ENCODE assay signal across 22 cellular contexts in genomic region chr6:26059901-26060300, GRCh38. TPM values are rescaled to one million over a fixed set of nuclear protein-coding genes. Genes with fewer than 3 reads are reported as not detected.
"Had no signal": no experiment of that assay in that cellular context is flagged by ENCODE, and none has a peak within 500 bp of the region (broad histone marks: within the 10 kb centered on the region; RNA-seq: fewer than 3 reads in every experiment).

No MANE protein-coding gene starts in this region.

- H3K4me1 ChIP-seq: prostate gland, testis had no signal

- H3K4me3 ChIP-seq: gastroesophageal sphincter, prostate gland, spleen, testis had no signal

- H3K9me3 ChIP-seq: gastroesophageal sphincter, prostate gland, spleen, testis had no signal

- DNase-seq: activated B cell treated with CpG ODN at 0.5 μM for 24 hours; activated CD4-positive, alpha-beta memory T cell treated with anti-CD3 and anti-CD28 coated beads for 36 hours; activated CD4-positive, alpha-beta T cell treated with anti-CD3 and anti-CD28 coated beads for 36 hours; activated effector memory CD4-positive, alpha-beta T cell treated with anti-CD3 and anti-CD28 coated beads, Interleukin-2, amount 50 U/mL, for 16 hours; activated naive CD4-positive, alpha-beta T cell treated with anti-CD3 and anti-CD28 coated beads, Interleukin-2, amount 10 ng/mL, durations not matched to agents 7 days and 5 days; activated T-cell treated with anti-CD3 and anti-CD28 coated beads, Interleukin-2, amount 50 U/mL, for 48 hours; amygdala; cortex of kidney; head of caudate nucleus; hypothalamus; midbrain; spleen; stimulated activated CD4-positive, alpha-beta T cell treated with anti-CD3 and anti-CD28 coated beads, Interleukin-4, amount 100 ng/mL, for 1 hour; stimulated activated naive CD4-positive, alpha-beta T cell; T-cell; testis; trophoblast cell had no signal

- H3K9me3 Mint-ChIP-seq: activated B cell treated with CpG ODN at 0.5 μM for 24 hours; activated naive CD4-positive, alpha-beta T cell treated with anti-CD3 and anti-CD28 coated beads, Interleukin-2, amount 10 ng/mL, durations not matched to agents 7 days and 5 days; T-cell had no signal

- H3K36me3 Mint-ChIP-seq: T-cell had no signal

- H3K27me3 ChIP-seq: gastroesophageal sphincter, spleen, testis had no signal

- H3K27ac ChIP-seq: epithelial cell of prostate, gastroesophageal sphincter, prostate gland, spleen, testis had no signal

- H3K4me3 Mint-ChIP-seq: activated B cell treated with CpG ODN at 0.5 μM for 24 hours; activated CD4-positive, alpha-beta memory T cell treated with anti-CD3 and anti-CD28 coated beads for 36 hours; activated CD4-positive, alpha-beta T cell treated with anti-CD3 and anti-CD28 coated beads for 36 hours; activated naive CD4-positive, alpha-beta T cell treated with anti-CD3 and anti-CD28 coated beads, Interleukin-2, amount 10 ng/mL, durations not matched to agents 7 days and 5 days; T-cell had no signal

- H3K27ac Mint-ChIP-seq: activated B cell treated with CpG ODN at 0.5 μM for 24 hours; activated CD4-positive, alpha-beta memory T cell treated with anti-CD3 and anti-CD28 coated beads for 36 hours; activated CD4-positive, alpha-beta T cell treated with anti-CD3 and anti-CD28 coated beads for 36 hours; activated naive CD4-positive, alpha-beta T cell treated with anti-CD3 and anti-CD28 coated beads, Interleukin-2, amount 10 ng/mL, durations not matched to agents 7 days and 5 days; T-cell had no signal

- ATAC-seq: activated CD4-positive, alpha-beta T cell treated with anti-CD3 and anti-CD28 coated beads for 36 hours; gastroesophageal sphincter; T-cell had no signal

- H3K36me3 ChIP-seq: gastroesophageal sphincter, prostate gland, spleen had no signal

- FAIRE-seq: bronchial epithelial cell had no signal

- H3K27me3 Mint-ChIP-seq: activated CD4-positive, alpha-beta T cell treated with anti-CD3 and anti-CD28 coated beads for 36 hours; T-cell had no signal

RNA-seq across cellular contexts. Expression of gene HFE, which starts 27.3 kb away (rescaled TPM):
- polyA plus RNA-seq: neural cell had no signal
